In the genomic region with DNA sequence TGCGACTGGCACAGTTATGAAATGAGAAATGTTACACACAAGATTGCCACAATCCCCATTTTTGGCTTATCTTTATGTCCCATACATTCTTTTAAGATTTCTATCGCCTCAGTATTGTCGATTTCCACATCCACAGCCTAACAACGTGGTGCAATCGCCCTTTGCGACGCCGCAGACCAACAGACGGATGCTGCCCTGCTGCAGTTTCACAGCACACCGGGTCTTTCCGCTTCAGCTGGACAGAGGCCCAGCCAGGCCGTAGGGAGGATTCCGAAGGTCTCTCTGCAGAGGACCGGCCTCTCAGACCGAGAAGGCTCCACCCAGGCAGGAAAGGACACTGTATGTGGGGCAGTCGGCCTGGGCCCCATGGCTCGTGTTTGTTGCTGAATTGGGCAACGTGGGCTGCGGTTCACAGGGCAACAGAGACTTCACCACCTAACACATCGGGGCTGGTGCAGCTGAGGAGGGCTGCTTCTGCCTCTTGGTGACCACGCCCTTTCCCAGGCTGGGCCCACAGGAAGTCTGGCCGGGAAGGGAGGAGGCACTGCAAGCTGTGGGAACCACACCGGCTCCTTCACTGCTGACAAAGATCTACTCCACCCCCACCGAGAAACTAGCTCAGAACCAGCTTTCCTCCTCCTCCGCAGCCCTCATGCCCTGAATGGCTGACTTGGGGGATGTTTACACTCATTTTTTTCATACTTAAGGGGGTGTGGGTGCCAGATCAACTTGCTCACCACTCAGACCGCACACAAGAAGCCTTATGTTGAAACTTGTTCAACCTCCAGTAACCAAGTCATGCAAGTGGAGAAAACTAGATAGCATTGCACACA, we compare ENCODE assay signal across 8 cellular contexts. TPM values are rescaled to one million over a fixed set of nuclear protein-coding genes. Genes with fewer than 3 reads are reported as not detected.
DNase-seq lines count a peak whose midpoint lies in the region; ATAC-seq and TF ChIP-seq lines count a peak whose summit lies in the region.

No MANE protein-coding gene starts in this region.

- H3K4me1 Mint-ChIP-seq in activated CD8-positive, alpha-beta T cell treated with anti-CD3 and anti-CD28 coated beads for 36 hours (ENCODE audit: low read depth): peaks cover 58% of the 10 kb centered on the region
- H3K4me1 Mint-ChIP-seq in memory B cell: peaks cover 28% of the 10 kb centered on the region

- no peaks in the 10 kb centered on the region for H3K9me3 Mint-ChIP-seq in activated CD8-positive, alpha-beta T cell treated with anti-CD3 and anti-CD28 coated beads for 36 hours
- H3K9me3 Mint-ChIP-seq in memory B cell: no peaks in the 10 kb centered on the region

- no peaks in the 10 kb centered on the region for H3K27me3 Mint-ChIP-seq in activated CD8-positive, alpha-beta T cell treated with anti-CD3 and anti-CD28 coated beads for 36 hours
- no peaks in the 10 kb centered on the region for H3K27me3 Mint-ChIP-seq in memory B cell

- H3K4me3 Mint-ChIP-seq in activated CD8-positive, alpha-beta T cell treated with anti-CD3 and anti-CD28 coated beads for 36 hours: peak overlapping the region; percentile 78
- H3K4me3 Mint-ChIP-seq in memory B cell: peak overlapping the region; percentile 81

- ATAC-seq in GM18511 (IDR thresholded peaks at IDR 0.05; ENCODE audit: unreplicated experiment): peak; percentile 90
- peak; percentile 86 for ATAC-seq in HG02885 (IDR thresholded peaks at IDR 0.05; ENCODE audit: poor library complexity, unreplicated experiment)
- peak; percentile 94 for ATAC-seq in activated CD8-positive, alpha-beta T cell treated with anti-CD3 and anti-CD28 coated beads for 36 hours
- peak; percentile 77 for ATAC-seq in memory B cell (ENCODE audit: low read depth)

- H3K27me3 ChIP-seq in effector memory CD4-positive, alpha-beta T cell (replicated peaks; ENCODE audit: control insufficient read depth, insufficient read depth, low read length, poor library complexity, severe bottlenecking): no peaks in the 10 kb centered on the region

- peak overlapping the region; percentile 44 for H3K4me3 ChIP-seq in effector memory CD4-positive, alpha-beta T cell (ENCODE audit: insufficient read depth, low read depth, low read length, poor library complexity, severe bottlenecking)

- no peak for TF ChIP-seq CTCF in activated CD8-positive, alpha-beta T cell treated with anti-CD3 and anti-CD28 coated beads for 36 hours (IDR thresholded peaks at IDR 0.05)

- H3K36me3 ChIP-seq in effector memory CD4-positive, alpha-beta T cell (ENCODE audit: control insufficient read depth, insufficient read depth, low read length): no peaks in the 10 kb centered on the region

- CTCF ChIA-PET in activated CD8-positive, alpha-beta T cell treated with anti-CD3 and anti-CD28 coated beads for 36 hours (lab: Charles Lee): interaction anchor here (0.5 to 1.4 kb wide), 6 partner anchors 9 to 310 kb away, joined by 3 to 4 read pairs (median 3); no protein-coding TSS in a partner anchor

- H3K27ac ChIP-seq in effector memory CD4-positive, alpha-beta T cell (ENCODE audit: insufficient read depth, low read length, poor library complexity, severe bottlenecking): peak overlapping the region; percentile 74

- no peaks in the 10 kb centered on the region for H3K36me3 Mint-ChIP-seq in activated CD8-positive, alpha-beta T cell treated with anti-CD3 and anti-CD28 coated beads for 36 hours (ENCODE audit: low read depth)
- no peaks in the 10 kb centered on the region for H3K36me3 Mint-ChIP-seq in memory B cell

- DNase-seq in NCI-H510A treated with DMSO at 0.1 percent for 48 hours (lab: John Stamatoyannopoulos, UW) (peak; percentile 39), memory B cell (ENCODE audit: low spot score in 2 of 2) (peak; percentile 48), NCI-H446 treated with DMSO at 0.1 percent for 48 hours (lab: John Stamatoyannopoulos, UW) (no peak)
- DNase-seq in activated CD8-positive, alpha-beta T cell treated with anti-CD3 and anti-CD28 coated beads for 36 hours: peak; percentile 94
- DNase-seq in effector memory CD4-positive, alpha-beta T cell: peak; percentile 72 to 81 (median 76)
- DNase-seq in stimulated activated CD4-positive, alpha-beta T cell treated with anti-CD3 and anti-CD28 coated beads, TNF-alpha, amount 100 ng/mL, for 48 hours (ENCODE audit: low read depth in 3 of 3): peak; percentile 78 to 84 (median 79)

- intact Hi-C loops in activated CD8-positive, alpha-beta T cell treated with anti-CD3 and anti-CD28 coated beads for 36 hours (cut with micrococcal nuclease): loop anchor here (1.0 to 10.0 kb wide), 3 partner anchors 86 to 250 kb away; a partner anchor contains a TSS

- H3K9me3 ChIP-seq in effector memory CD4-positive, alpha-beta T cell (ENCODE audit: control insufficient read depth, low read length): no peaks in the 10 kb centered on the region

- peak overlapping the region; percentile 94 for H3K27ac Mint-ChIP-seq in activated CD8-positive, alpha-beta T cell treated with anti-CD3 and anti-CD28 coated beads for 36 hours
- H3K27ac Mint-ChIP-seq in memory B cell: peak overlapping the region; percentile 89

- POLR2A ChIA-PET in activated CD8-positive, alpha-beta T cell treated with anti-CD3 and anti-CD28 coated beads for 36 hours (lab: Charles Lee): interaction anchor here (0.6 to 1.5 kb wide), 6 partner anchors 8 to 264 kb away, joined by 3 to 5 read pairs (median 3); no protein-coding TSS in a partner anchor

- H3K4me1 ChIP-seq in effector memory CD4-positive, alpha-beta T cell (ENCODE audit: control insufficient read depth, insufficient read depth, low read length, poor library complexity, severe bottlenecking): peaks cover 34% of the 10 kb centered on the region

RNA-seq across cellular contexts. Expression of a gene that starts 32.9 kb away (rescaled TPM):
- total RNA-seq in activated CD8-positive, alpha-beta T cell treated with anti-CD3 and anti-CD28 coated beads for 36 hours: 10 to 100 TPM; 15.4 to 17.9 TPM
